Comparison of ENCODE assay signal across 8 cellular contexts in genomic region chr7:76317782-76318487, GRCh38. TPM values are rescaled to one million over a fixed set of nuclear protein-coding genes. Genes with fewer than 3 reads are reported as not detected.
A peak's percentile ranks its signal among the peaks of the same experiment; 100 is the strongest.
DNase-seq lines count a peak whose midpoint lies in the region; ATAC-seq and TF ChIP-seq lines count a peak whose summit lies in the region.

No MANE protein-coding gene starts in this region.

- H3K27me3 Mint-ChIP-seq in nephron progenitor cell (ENCODE audit: low read depth, poor library complexity) = peaks cover 4% of the 10 kb centered on the region
- H3K27me3 Mint-ChIP-seq in stimulated activated naive CD8-positive, alpha-beta T cell treated with anti-CD3 and anti-CD28 coated beads, Interleukin-15, amount 100 ng/mL, for 72 hours = no peaks in the 10 kb centered on the region

- peak; percentile 95 for ATAC-seq in stimulated activated naive CD8-positive, alpha-beta T cell treated with anti-CD3 and anti-CD28 coated beads, Interleukin-15, amount 100 ng/mL, for 72 hours

- CTCF ChIA-PET in RWPE1 (lab: Yijun Ruan, JAX) = interaction anchor here (0.6 to 1.9 kb wide), 7 partner anchors 8 to 141 kb away, joined by 3 to 13 read pairs (median 5); no protein-coding TSS in a partner anchor

- peak; percentile 97 for DNase-seq in EL
- peak; percentile 96 for DNase-seq in H4 (ENCODE audit: low spot score)
- DNase-seq in LoVo (ENCODE audit: low spot score) = peak; percentile 100
- DNase-seq in RWPE1 (ENCODE audit: low spot score) = peak; percentile 99
- DNase-seq in activated T-helper 9 cell treated with anti-CD3 and anti-CD28 coated beads, Interleukin-2, amount 50 U/mL, for 16 hours (ENCODE audit: low read depth) = peak; percentile 94
- peak; percentile 96 for DNase-seq in fibroblast of pulmonary artery (ENCODE audit: low read depth)
- DNase-seq in nephron progenitor cell = peak; percentile 96
- DNase-seq in stimulated activated naive CD8-positive, alpha-beta T cell treated with anti-CD3 and anti-CD28 coated beads, Interleukin-15, amount 100 ng/mL, for 72 hours = peak; percentile 93 to 96

- TF ChIP-seq CTCF in RWPE1 (conservative IDR thresholded peaks at IDR 0.05; ENCODE audit: low read depth) (no peak), fibroblast of pulmonary artery (IDR thresholded peaks at IDR 0.05; ENCODE audit: low read length, missing control alignments) (no peak), nephron progenitor cell (IDR thresholded peaks at IDR 0.05) (no peak)

- peak overlapping the region; percentile 83 for H3K4me3 ChIP-seq in fibroblast of pulmonary artery (replicated peaks; ENCODE audit: low read depth, low read length)

- peak overlapping the region; percentile 98 for H3K27ac Mint-ChIP-seq in nephron progenitor cell
- peak overlapping the region; percentile 99 for H3K27ac Mint-ChIP-seq in stimulated activated naive CD8-positive, alpha-beta T cell treated with anti-CD3 and anti-CD28 coated beads, Interleukin-15, amount 100 ng/mL, for 72 hours

- POLR2A ChIA-PET in RWPE1 (lab: Yijun Ruan, JAX; ENCODE audit: low non-redundant PET) = interaction anchor here (0.6 to 1.0 kb wide), 5 partner anchors 26 to 134 kb away, joined by 3 to 6 read pairs (median 4); partner anchors contain the start of gene YWHAG

- no peaks in the 10 kb centered on the region for H3K9me3 Mint-ChIP-seq in nephron progenitor cell
- no peaks in the 10 kb centered on the region for H3K9me3 Mint-ChIP-seq in stimulated activated naive CD8-positive, alpha-beta T cell treated with anti-CD3 and anti-CD28 coated beads, Interleukin-15, amount 100 ng/mL, for 72 hours

- H3K4me1 Mint-ChIP-seq in nephron progenitor cell = peaks cover 21% of the 10 kb centered on the region
- peaks cover 41% of the 10 kb centered on the region for H3K4me1 Mint-ChIP-seq in stimulated activated naive CD8-positive, alpha-beta T cell treated with anti-CD3 and anti-CD28 coated beads, Interleukin-15, amount 100 ng/mL, for 72 hours

- H3K4me3 Mint-ChIP-seq in nephron progenitor cell = peak overlapping the region; percentile 84
- peak overlapping the region; percentile 83 to 90 for H3K4me3 Mint-ChIP-seq in stimulated activated naive CD8-positive, alpha-beta T cell treated with anti-CD3 and anti-CD28 coated beads, Interleukin-15, amount 100 ng/mL, for 72 hours

- H3K36me3 Mint-ChIP-seq in nephron progenitor cell (ENCODE audit: low read depth) = peaks cover 21% of the 10 kb centered on the region

- H3K27ac ChIP-seq in RWPE1 = peak overlapping the region; percentile 99

RNA-seq across cellular contexts. Expression of gene HSPB1, which starts 15.5 kb away (rescaled TPM):
- total RNA-seq in H4 (2014; rRNA removed; shearing (Covaris generic)) = 57.6 and 97.6 TPM in 2 replicates

RNA-seq across cellular contexts. Expression of gene YWHAG, which starts 40.9 kb away (rescaled TPM):
- 100 and 148 TPM in 2 replicates for total RNA-seq in H4 (2014; rRNA removed; shearing (Covaris generic))

Comparison
In these comparisons a context has a peak if more than half of its experiments do, and no peak if none do; other contexts are left out.
1. Peak in every context shown above with its lines: DNase-seq, ATAC-seq, H3K4me3 ChIP-seq and H3K27ac ChIP-seq.